37 cellular contexts compared by ENCODE assay signal in genomic region chr4:24060932-24061331, GRCh38.
"Had no signal": no experiment of that assay in that cellular context is flagged by ENCODE, and none has a peak within 500 bp of the region (broad histone marks: within the 10 kb centered on the region; RNA-seq: fewer than 3 reads in every experiment).

No MANE protein-coding gene starts in this region.

- DNase-seq: activated B cell treated with CpG ODN at 0.5 μM for 24 hours; activated CD4-positive, alpha-beta memory T cell treated with anti-CD3 and anti-CD28 coated beads for 36 hours; activated CD4-positive, alpha-beta T cell treated with anti-CD3 and anti-CD28 coated beads for 4 hours; activated CD4-positive, alpha-beta T cell treated with anti-CD3 and anti-CD28 coated beads, Interleukin-2, amount 10 ng/mL, durations not matched to agents 24 days and 14 days; activated CD4-positive, alpha-beta T cell treated with anti-CD3 and anti-CD28 coated beads, Interleukin-2, amount 50 U/mL, for 1 hour; activated CD4-positive, alpha-beta T cell treated with anti-CD3 and anti-CD28 coated beads, Interleukin-2, amount 50 U/mL, for 4 hours; activated CD4-positive, CD25-positive, alpha-beta regulatory T cell treated with anti-CD3 and anti-CD28 coated beads, Interleukin-2, amount 50 U/mL, for 72 hours; activated CD8-positive, alpha-beta memory T cell treated with anti-CD3 and anti-CD28 coated beads, Interleukin-2, amount 50 U/mL, for 4 hours; activated CD8-positive, alpha-beta T cell treated with anti-CD3 and anti-CD28 coated beads for 36 hours; activated effector memory CD4-positive, alpha-beta T cell treated with anti-CD3 and anti-CD28 coated beads, Interleukin-2, amount 50 U/mL, for 16 hours; activated gamma-delta T cell treated with Interleukin-2 at 50 U/mL for 16 hours; activated naive CD4-positive, alpha-beta T cell; activated naive CD4-positive, alpha-beta T cell treated with anti-CD3 and anti-CD28 coated beads for 36 hours; activated naive CD4-positive, alpha-beta T cell treated with anti-CD3 and anti-CD28 coated beads, Interleukin-2, amount 50 U/mL, for 16 hours; activated naive CD8-positive, alpha-beta T cell treated with anti-CD3 and anti-CD28 coated beads for 36 hours; activated T-cell treated with anti-CD3 and anti-CD28 coated beads for 4 hours; activated T-cell treated with anti-CD3 and anti-CD28 coated beads, Interleukin-2, amount 50 U/mL, for 1 hour; activated T-cell treated with anti-CD3 and anti-CD28 coated beads, Interleukin-2, amount 50 U/mL, for 4 hours; activated T-cell treated with anti-CD3 and anti-CD28 coated beads, Interleukin-2, amount 50 U/mL, for 72 hours; adrenal gland; amniotic stem cell; aorta; body of pancreas; brain microvascular endothelial cell; central memory CD4-positive, alpha-beta T cell; T-helper 1 cell; T-helper 2 cell; T-helper 9 cell had no signal

- H3K36me3 Mint-ChIP-seq: activated CD4-positive, alpha-beta memory T cell treated with anti-CD3 and anti-CD28 coated beads for 36 hours; activated naive CD4-positive, alpha-beta T cell treated with anti-CD3 and anti-CD28 coated beads, Interleukin-2, amount 50 U/mL, for 72 hours; activated naive CD8-positive, alpha-beta T cell treated with anti-CD3 and anti-CD28 coated beads for 36 hours had no signal

- H3K36me3 ChIP-seq: adrenal gland, brain microvascular endothelial cell, breast epithelium had no signal

- ATAC-seq: activated CD8-positive, alpha-beta T cell treated with anti-CD3 and anti-CD28 coated beads for 36 hours; activated naive CD4-positive, alpha-beta T cell treated with anti-CD3 and anti-CD28 coated beads, Interleukin-2, amount 50 U/mL, for 72 hours; activated T-cell treated with anti-CD3 and anti-CD28 coated beads, Interleukin-2, amount 50 U/mL, for 4 hours; activated T-cell treated with anti-CD3 and anti-CD28 coated beads, Interleukin-2, amount 50 U/mL, for 72 hours; activated T-helper 17 cell treated with anti-CD3 and anti-CD28 coated beads, Interleukin-2, amount 50 U/mL, for 72 hours; body of pancreas had no signal

- H3K9me3 Mint-ChIP-seq: activated CD4-positive, alpha-beta memory T cell treated with anti-CD3 and anti-CD28 coated beads for 36 hours; activated CD4-positive, alpha-beta T cell treated with anti-CD3 and anti-CD28 coated beads, Interleukin-2, amount 10 ng/mL, durations not matched to agents 24 days and 14 days; activated CD8-positive, alpha-beta T cell treated with anti-CD3 and anti-CD28 coated beads for 36 hours; activated naive CD4-positive, alpha-beta T cell treated with anti-CD3 and anti-CD28 coated beads for 36 hours; activated naive CD8-positive, alpha-beta T cell treated with anti-CD3 and anti-CD28 coated beads for 36 hours; activated T-cell treated with anti-CD3 and anti-CD28 coated beads, Interleukin-2, amount 50 U/mL, for 4 hours had no signal

- H3K27ac Mint-ChIP-seq: activated B cell treated with CpG ODN at 0.5 μM for 24 hours; activated CD4-positive, alpha-beta memory T cell treated with anti-CD3 and anti-CD28 coated beads for 36 hours; activated CD4-positive, alpha-beta T cell treated with anti-CD3 and anti-CD28 coated beads, Interleukin-2, amount 10 ng/mL, durations not matched to agents 24 days and 14 days; activated CD8-positive, alpha-beta T cell treated with anti-CD3 and anti-CD28 coated beads for 36 hours; activated naive CD4-positive, alpha-beta T cell treated with anti-CD3 and anti-CD28 coated beads for 36 hours; activated naive CD4-positive, alpha-beta T cell treated with anti-CD3 and anti-CD28 coated beads, Interleukin-2, amount 50 U/mL, for 72 hours; activated naive CD8-positive, alpha-beta T cell treated with anti-CD3 and anti-CD28 coated beads for 36 hours; activated T-cell treated with anti-CD3 and anti-CD28 coated beads, Interleukin-2, amount 50 U/mL, for 72 hours; activated T-helper 1 cell treated with anti-CD3 and anti-CD28 coated beads, Interleukin-12 subunit alpha, Interleukin-12 subunit beta, Interleukin-2, Interleukin-4 antibody, amounts not matched to agents 30 ng/mL and 10 ng/mL and 1 ng/mL, durations not matched to agents 14 hours and 24 hours and 36 hours; activated T-helper 17 cell treated with anti-CD3 and anti-CD28 coated beads, Interleukin-2, amount 50 U/mL, for 72 hours; T-helper 1 cell treated with Interleukin-12 subunit alpha and Interleukin-12 subunit beta and Interleukin-4 antibody, amounts not matched to agents 30 μg/mL and 1 μg/mL, for 36 hours; T-helper 2 cell treated with Interferon-gamma antibody and Interleukin-4, amounts not matched to agents 5 μg/mL and 100 μg/mL, for 36 hours had no signal

- FAIRE-seq: astrocyte, TTC549 had no signal

- H3K27me3 Mint-ChIP-seq: activated B cell treated with CpG ODN at 0.5 μM for 24 hours; activated CD4-positive, alpha-beta memory T cell treated with anti-CD3 and anti-CD28 coated beads for 36 hours; activated CD4-positive, alpha-beta T cell treated with anti-CD3 and anti-CD28 coated beads, Interleukin-2, amount 10 ng/mL, durations not matched to agents 24 days and 14 days; activated CD8-positive, alpha-beta T cell treated with anti-CD3 and anti-CD28 coated beads for 36 hours; activated naive CD8-positive, alpha-beta T cell treated with anti-CD3 and anti-CD28 coated beads for 36 hours; activated T-helper 17 cell treated with anti-CD3 and anti-CD28 coated beads, Interleukin-2, amount 50 U/mL, for 72 hours had no signal

- H3K4me1 Mint-ChIP-seq: activated B cell treated with CpG ODN at 0.5 μM for 24 hours; activated CD4-positive, alpha-beta T cell treated with anti-CD3 and anti-CD28 coated beads, Interleukin-2, amount 10 ng/mL, durations not matched to agents 24 days and 14 days; activated naive CD8-positive, alpha-beta T cell treated with anti-CD3 and anti-CD28 coated beads for 36 hours; activated T-helper 17 cell treated with anti-CD3 and anti-CD28 coated beads, Interleukin-2, amount 50 U/mL, for 72 hours had no signal

- H3K4me3 ChIP-seq: adrenal gland, body of pancreas, breast epithelium had no signal

- H3K27me3 ChIP-seq: adrenal gland, body of pancreas, brain microvascular endothelial cell, breast epithelium had no signal

- H3K27ac ChIP-seq: adrenal gland, body of pancreas, brain microvascular endothelial cell, breast epithelium, VCaP had no signal

- H3K4me1 ChIP-seq: adrenal gland, body of pancreas, breast epithelium had no signal

- H3K4me3 Mint-ChIP-seq: activated B cell treated with CpG ODN at 0.5 μM for 24 hours; activated CD4-positive, alpha-beta memory T cell treated with anti-CD3 and anti-CD28 coated beads for 36 hours; activated CD4-positive, alpha-beta T cell treated with anti-CD3 and anti-CD28 coated beads, Interleukin-2, amount 10 ng/mL, durations not matched to agents 24 days and 14 days; activated CD8-positive, alpha-beta T cell treated with anti-CD3 and anti-CD28 coated beads for 36 hours; activated naive CD4-positive, alpha-beta T cell treated with anti-CD3 and anti-CD28 coated beads for 36 hours; activated naive CD8-positive, alpha-beta T cell treated with anti-CD3 and anti-CD28 coated beads for 36 hours; activated T-cell treated with anti-CD3 and anti-CD28 coated beads, Interleukin-2, amount 50 U/mL, for 4 hours; activated T-cell treated with anti-CD3 and anti-CD28 coated beads, Interleukin-2, amount 50 U/mL, for 72 hours; activated T-helper 1 cell treated with anti-CD3 and anti-CD28 coated beads, Interleukin-12 subunit alpha, Interleukin-12 subunit beta, Interleukin-2, Interleukin-4 antibody, amounts not matched to agents 30 ng/mL and 10 ng/mL and 1 ng/mL, durations not matched to agents 14 hours and 24 hours and 36 hours; activated T-helper 17 cell treated with anti-CD3 and anti-CD28 coated beads, Interleukin-2, amount 50 U/mL, for 72 hours; T-helper 1 cell treated with Interleukin-12 subunit alpha and Interleukin-12 subunit beta and Interleukin-4 antibody, amounts not matched to agents 30 μg/mL and 1 μg/mL, for 36 hours; T-helper 2 cell treated with Interferon-gamma antibody and Interleukin-4, amounts not matched to agents 5 μg/mL and 100 μg/mL, for 36 hours had no signal

- H3K9me3 ChIP-seq: adrenal gland, body of pancreas, breast epithelium had no signal
